Comparison of ENCODE assay signal across 8 cellular contexts in the genomic region with DNA sequence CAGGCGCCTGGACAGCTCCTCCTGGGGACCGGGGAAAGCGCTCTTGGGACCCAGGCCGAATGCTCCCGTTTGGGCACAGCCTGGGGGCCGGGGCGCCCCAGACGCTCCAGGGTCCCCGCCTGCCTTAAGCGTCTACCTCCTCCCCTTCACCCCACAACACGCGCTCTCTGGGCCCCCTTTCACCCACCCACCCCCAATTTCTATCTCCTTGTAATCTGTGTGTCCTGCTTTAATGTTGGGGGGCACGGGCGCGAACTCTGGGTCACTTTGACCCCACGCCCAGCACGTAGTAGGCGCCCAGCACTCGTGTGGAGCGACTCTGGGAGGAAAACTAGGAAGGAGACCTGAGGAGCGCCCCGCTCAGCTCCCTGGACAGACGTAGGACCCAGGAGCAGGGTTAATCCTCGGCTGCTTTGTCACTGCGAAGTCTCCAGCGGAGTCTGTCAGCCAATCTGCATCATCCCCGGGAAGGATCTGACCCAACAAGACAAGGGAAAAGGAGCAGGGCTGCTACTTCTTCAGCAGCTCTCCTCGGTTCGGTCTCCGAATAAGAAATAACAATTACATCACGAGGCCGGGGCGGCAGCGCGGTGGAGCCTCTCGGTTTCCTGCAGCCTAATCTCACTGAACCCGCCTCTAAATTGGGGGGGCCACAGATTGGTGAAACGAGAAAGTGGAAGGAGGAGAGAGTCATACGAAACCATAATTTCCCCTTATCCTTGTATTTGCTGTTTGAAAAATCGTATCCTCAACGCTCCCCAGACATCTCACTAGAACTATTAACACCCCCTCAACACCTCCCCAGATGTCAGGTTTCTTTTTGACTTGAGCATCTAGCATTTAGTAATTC. TPM values are rescaled to one million over a fixed set of nuclear protein-coding genes. Genes with fewer than 3 reads are reported as not detected.
DNase-seq lines count a peak whose midpoint lies in the region; ATAC-seq and TF ChIP-seq lines count a peak whose summit lies in the region.

No MANE protein-coding gene starts in this region.

- intact Hi-C loops in Caco-2 (cut with micrococcal nuclease; ENCODE audit: unreplicated experiment): loop anchor here (1.0 to 2.0 kb wide), 2 partner anchors 75 to 201 kb away; no protein-coding TSS in a partner anchor

- H3K36me3 Mint-ChIP-seq in Caco-2 (ENCODE audit: insufficient read depth, unreplicated experiment): peaks cover 10% of the 10 kb centered on the region
- peaks cover 1% of the 10 kb centered on the region for H3K36me3 Mint-ChIP-seq in activated T-cell treated with anti-CD3 and anti-CD28 coated beads, Interleukin-2, amount 50 U/mL, for 4 hours (ENCODE audit: insufficient read depth)

- H3K9ac ChIP-seq in mucosa of rectum (ENCODE audit: low read depth in 1 of 2, low read length in 2 of 2): peak overlapping the region; percentile 82 to 88

- ATAC-seq in HG02610 (IDR thresholded peaks at IDR 0.05; ENCODE audit: unreplicated experiment): peak; percentile 20
- peak; percentile 29 to 33 for ATAC-seq in activated T-cell treated with anti-CD3 and anti-CD28 coated beads, Interleukin-2, amount 50 U/mL, for 4 hours

- H3K4me1 Mint-ChIP-seq in Caco-2 (ENCODE audit: low read depth, unreplicated experiment): peaks cover 30% of the 10 kb centered on the region
- peaks cover 42% of the 10 kb centered on the region for H3K4me1 Mint-ChIP-seq in activated T-cell treated with anti-CD3 and anti-CD28 coated beads, Interleukin-2, amount 50 U/mL, for 4 hours (ENCODE audit: low read depth)

- no peaks in the 10 kb centered on the region for H3K9me3 Mint-ChIP-seq in Caco-2 (ENCODE audit: unreplicated experiment)
- H3K9me3 Mint-ChIP-seq in activated T-cell treated with anti-CD3 and anti-CD28 coated beads, Interleukin-2, amount 50 U/mL, for 4 hours: no peaks in the 10 kb centered on the region

- H3K27me3 ChIP-seq in Caco-2 (replicated peaks; ENCODE audit: control insufficient read depth, insufficient read depth, low read length) (no peaks in the 10 kb centered on the region), esophagus (ENCODE audit: control insufficient read depth in 1 of 2, insufficient read depth in 2 of 2, low read length in 2 of 2) (no peaks in the 10 kb centered on the region), mucosa of rectum (ENCODE audit: control insufficient read depth in 2 of 2, insufficient read depth in 2 of 2, low read length in 2 of 2) (no peaks in the 10 kb centered on the region)

- DNase-seq in Caco-2 (peak; percentile 62 to 65), OCI-M1 (lab: John Stamatoyannopoulos, UW) (peak; percentile 73), SHP77 treated with DMSO at 0.1 percent for 48 hours (lab: John Stamatoyannopoulos, UW) (no peak)
- DNase-seq in activated T-cell treated with anti-CD3 and anti-CD28 coated beads, Interleukin-2, amount 50 U/mL, for 4 hours: peak; percentile 65
- peak; percentile 46 to 51 for DNase-seq in stimulated activated CD8-positive, alpha-beta memory T cell treated with anti-CD3 and anti-CD28 coated beads, Interleukin-2, amount 100 ng/mL, for 48 hours (ENCODE audit: low read depth in 2 of 2)

- WGBS in esophagus, 2 donors: 0% methylated on average over 34 to 41 of the region's 41 CpGs

- H3K36me3 ChIP-seq in Caco-2 (ENCODE audit: control insufficient read depth, insufficient read depth, low read length): no peaks in the 10 kb centered on the region
- no peaks in the 10 kb centered on the region for H3K36me3 ChIP-seq in esophagus (ENCODE audit: control insufficient read depth in 2 of 2, insufficient read depth in 2 of 2, low read length in 1 of 2)
- no peaks in the 10 kb centered on the region for H3K36me3 ChIP-seq in mucosa of rectum (ENCODE audit: control insufficient read depth in 2 of 2, insufficient read depth in 2 of 2, low read length in 2 of 2)

- peak overlapping the region; percentile 99 for H3K4me3 Mint-ChIP-seq in Caco-2 (ENCODE audit: unreplicated experiment)
- H3K4me3 Mint-ChIP-seq in activated T-cell treated with anti-CD3 and anti-CD28 coated beads, Interleukin-2, amount 50 U/mL, for 4 hours: peak overlapping the region; percentile 90

- no peaks in the 10 kb centered on the region for H3K9me3 ChIP-seq in Caco-2
- H3K9me3 ChIP-seq in esophagus (ENCODE audit: control insufficient read depth in 2 of 2, insufficient read depth in 1 of 2, low read depth in 1 of 2, low read length in 1 of 2): no peaks in the 10 kb centered on the region
- H3K9me3 ChIP-seq in mucosa of rectum (ENCODE audit: control insufficient read depth in 2 of 2, low read length in 2 of 2): no peaks in the 10 kb centered on the region

- H3K4me3 ChIP-seq in Caco-2 (ENCODE audit: low read depth, low read length) (peak overlapping the region; percentile 85), esophagus (ENCODE audit: low read depth in 1 of 2, low read length in 2 of 2) (peak overlapping the region; percentile 65 to 82), mucosa of rectum (ENCODE audit: low read length in 2 of 2) (peak overlapping the region; percentile 81 to 95)

- CTCF ChIA-PET in Caco-2 (lab: Charles Lee): interaction anchor here (1.2 to 1.4 kb wide), 3 partner anchors 57 to 201 kb away, joined by 4 to 7 read pairs (median 4); no protein-coding TSS in a partner anchor

- no TSS peak for BruUV-seq in Caco-2 (replicated peaks; lab: Mats Ljungman, UMichigan)

- H3K4me1 ChIP-seq in Caco-2 (peaks cover 21% of the 10 kb centered on the region), esophagus (ENCODE audit: control insufficient read depth in 2 of 2, insufficient read depth in 2 of 2, low read length in 1 of 2) (no peaks in the 10 kb centered on the region), mucosa of rectum (ENCODE audit: control insufficient read depth in 2 of 2, insufficient read depth in 2 of 2, low read length in 2 of 2) (peaks cover 11 to 23% of the 10 kb centered on the region in 2 donors)

- no peaks in the 10 kb centered on the region for H3K27me3 Mint-ChIP-seq in Caco-2 (ENCODE audit: insufficient read depth, unreplicated experiment)
- H3K27me3 Mint-ChIP-seq in activated T-cell treated with anti-CD3 and anti-CD28 coated beads, Interleukin-2, amount 50 U/mL, for 4 hours (ENCODE audit: low read depth): peaks cover 18% of the 10 kb centered on the region

- H3K27ac Mint-ChIP-seq in Caco-2 (ENCODE audit: unreplicated experiment): peak overlapping the region; percentile 96

- H3K27ac ChIP-seq in esophagus (ENCODE audit: low read depth in 2 of 2, low read length in 1 of 2): peak overlapping the region; percentile 94 to 95
- H3K27ac ChIP-seq in mucosa of rectum (ENCODE audit: low read depth in 2 of 2, low read length in 2 of 2): peak overlapping the region; percentile 94 to 95

- POLR2A ChIA-PET in Caco-2 (lab: Charles Lee): interaction anchor here (0.6 to 0.8 kb wide), 3 partner anchors 19 to 378 kb away, joined by 3 to 4 read pairs (median 3); no protein-coding TSS in a partner anchor

- no peak for TF ChIP-seq CTCF in Caco-2 (IDR thresholded peaks at IDR 0.05; ENCODE audit: insufficient read depth in 1 of 2, low read depth in 1 of 2, low read length in 1 of 2, severe bottlenecking in 1 of 2, unreplicated experiment in 1 of 2)

RNA-seq across cellular contexts. Expression of a gene that starts 0.8 kb away (rescaled TPM):
- 24.7 and 28.6 TPM in 2 replicates for total RNA-seq in Caco-2 (2022)
- total RNA-seq in activated T-cell treated with anti-CD3 and anti-CD28 coated beads, Interleukin-2, amount 50 U/mL, for 4 hours: 10 to 100 TPM; 26.3 to 27.3 (median 27.1) TPM
- 1 to 10 TPM; 3.5 to 4.3 TPM for polyA plus RNA-seq in esophagus
